In genomic region chr3:16294854-16295253, GRCh38 we compare ENCODE assay signal across 25 cellular contexts. TPM values are rescaled to one million over a fixed set of nuclear protein-coding genes. Genes with fewer than 3 reads are reported as not detected.
DNase-seq lines count a peak whose midpoint lies in the region; ATAC-seq and TF ChIP-seq lines count a peak whose summit lies in the region.
"Had no signal": no experiment of that assay in that cellular context is flagged by ENCODE, and none has a peak within 500 bp of the region (broad histone marks: within the 10 kb centered on the region; RNA-seq: fewer than 3 reads in every experiment).

No MANE protein-coding gene starts in this region.

- no peak overlapping the region for H3K4me3 ChIP-seq in CD8-positive, alpha-beta T cell (ENCODE audit: low read depth, low read length)
- H3K4me3 ChIP-seq: BLaER1, cardiac muscle cell, left lung, PC-9, suprapubic skin had no signal

- peak overlapping the region; percentile 54 for H3K27ac Mint-ChIP-seq in activated CD4-positive, alpha-beta T cell treated with anti-CD3 and anti-CD28 coated beads, Interleukin-2, amount 10 ng/mL, durations not matched to agents 7 days and 5 days
- peak overlapping the region; percentile 90 for H3K27ac Mint-ChIP-seq in CD8-positive, alpha-beta T cell
- peak overlapping the region; percentile 54 for H3K27ac Mint-ChIP-seq in activated T-helper 2 cell treated with anti-CD3 and anti-CD28 coated beads, Interferon-gamma antibody, Interleukin-2, Interleukin-4, amounts not matched to agents 10 μg/mL and 5 μg/mL and 100 μg/mL, durations not matched to agents 14 hours and 24 hours and 36 hours
- peak overlapping the region; percentile 86 to 99 (median 93) for H3K27ac Mint-ChIP-seq in naive thymus-derived CD8-positive, alpha-beta T cell
- H3K27ac Mint-ChIP-seq: dendritic cell treated with granulocyte-macrophage colony-stimulating factor and Interleukin-4, amounts not matched to agents 40 ng/mL and 50 ng/mL, for 4 days had no signal

- H3K4me1 ChIP-seq in CD8-positive, alpha-beta T cell (ENCODE audit: insufficient read depth, low read length), result peaks cover 73% of the 10 kb centered on the region

- ATAC-seq in CD8-positive, alpha-beta T cell, result peak; percentile 32
- peak in 1 of 2 donors; percentile 30 for ATAC-seq in naive thymus-derived CD8-positive, alpha-beta T cell
- ATAC-seq: left lung had no signal

- DNase-seq in activated CD4-positive, alpha-beta T cell treated with anti-CD3 and anti-CD28 coated beads, Interleukin-2, amount 10 ng/mL, durations not matched to agents 7 days and 5 days, result no peak
- no peak for DNase-seq in activated CD4-positive, alpha-beta T cell treated with anti-CD3 and anti-CD28 coated beads, Interleukin-2, amount 50 U/mL, for 1 hour
- DNase-seq in CD8-positive, alpha-beta T cell, result no peak
- DNase-seq in activated T-helper 2 cell treated with anti-CD3 and anti-CD28 coated beads, Interferon-gamma antibody, Interleukin-2, Interleukin-4, amounts not matched to agents 10 μg/mL and 5 μg/mL and 100 μg/mL, durations not matched to agents 14 hours and 24 hours and 36 hours (ENCODE audit: low spot score), result no peak
- no peak for DNase-seq in naive thymus-derived CD8-positive, alpha-beta T cell
- DNase-seq in NCI-H69 (lab: John Stamatoyannopoulos, UW), result no peak
- no peak for DNase-seq in occipital lobe (lab: John Stamatoyannopoulos, UW)
- no peak for DNase-seq in LoVo (ENCODE audit: low spot score)
- DNase-seq: aorta; H9; hypothalamus; KBM-7; left lung; mesendoderm; NCI-H1436; NCI-H2107; NCI-H510A; NK-92 treated with Interleukin-12 subunit alpha and Interleukin-12 subunit beta, amount 100 ng/mL, for 24 hours; nucleus accumbens; PC-9; Right ventricle myocardium superior had no signal

- no peaks in the 10 kb centered on the region for H3K9me3 ChIP-seq in CD8-positive, alpha-beta T cell (ENCODE audit: low read length)
- H3K9me3 ChIP-seq: suprapubic skin had no signal

- peaks cover 6% of the 10 kb centered on the region for H3K36me3 ChIP-seq in CD8-positive, alpha-beta T cell (ENCODE audit: insufficient read depth, low read length)
- H3K36me3 ChIP-seq: cardiac muscle cell had no signal

- H3K4me1 Mint-ChIP-seq in activated CD4-positive, alpha-beta T cell treated with anti-CD3 and anti-CD28 coated beads, Interleukin-2, amount 10 ng/mL, durations not matched to agents 7 days and 5 days, result peaks cover 86% of the 10 kb centered on the region
- H3K4me1 Mint-ChIP-seq in CD8-positive, alpha-beta T cell (ENCODE audit: low read depth), result peaks cover 88% of the 10 kb centered on the region
- H3K4me1 Mint-ChIP-seq in activated T-helper 2 cell treated with anti-CD3 and anti-CD28 coated beads, Interferon-gamma antibody, Interleukin-2, Interleukin-4, amounts not matched to agents 10 μg/mL and 5 μg/mL and 100 μg/mL, durations not matched to agents 14 hours and 24 hours and 36 hours (ENCODE audit: low read depth), result peaks cover 70% of the 10 kb centered on the region
- H3K4me1 Mint-ChIP-seq in naive thymus-derived CD8-positive, alpha-beta T cell, result peaks cover 39 to 94% (median 81%) of the 10 kb centered on the region in 4 donors

- CTCF ChIA-PET in activated CD4-positive, alpha-beta T cell treated with anti-CD3 and anti-CD28 coated beads, Interleukin-2, amount 10 ng/mL, durations not matched to agents 7 days and 5 days (lab: Charles Lee), result interaction anchor here (1.0 to 2.6 kb wide), 8 partner anchors 9 to 27 kb away, joined by 3 to 10 read pairs (median 4); no protein-coding TSS in a partner anchor
- CTCF ChIA-PET in CD8-positive, alpha-beta T cell (lab: Charles Lee), result interaction anchor here (0.8 to 9.8 kb wide), 9 partner anchors 10 to 235 kb away, joined by 3 to 388 read pairs (median 3); no protein-coding TSS in a partner anchor

- H3K27ac ChIP-seq in CD8-positive, alpha-beta T cell (ENCODE audit: low read depth, low read length), result no peak overlapping the region
- H3K27ac ChIP-seq: BLaER1, cardiac muscle cell, left lung, PC-9, suprapubic skin had no signal

- no peak for TF ChIP-seq CTCF in CD8-positive, alpha-beta T cell (IDR thresholded peaks at IDR 0.05)

- peaks cover 87% of the 10 kb centered on the region for H3K36me3 Mint-ChIP-seq in activated CD4-positive, alpha-beta T cell treated with anti-CD3 and anti-CD28 coated beads, Interleukin-2, amount 10 ng/mL, durations not matched to agents 7 days and 5 days (ENCODE audit: low read depth)
- H3K36me3 Mint-ChIP-seq in CD8-positive, alpha-beta T cell, result peaks cover 79% of the 10 kb centered on the region
- H3K36me3 Mint-ChIP-seq in activated T-helper 2 cell treated with anti-CD3 and anti-CD28 coated beads, Interferon-gamma antibody, Interleukin-2, Interleukin-4, amounts not matched to agents 10 μg/mL and 5 μg/mL and 100 μg/mL, durations not matched to agents 14 hours and 24 hours and 36 hours (ENCODE audit: low read depth), result peaks cover 86% of the 10 kb centered on the region
- H3K36me3 Mint-ChIP-seq in naive thymus-derived CD8-positive, alpha-beta T cell, result peaks cover 51 to 77% (median 58%) of the 10 kb centered on the region in 3 donors

- H3K9me3 Mint-ChIP-seq in activated CD4-positive, alpha-beta T cell treated with anti-CD3 and anti-CD28 coated beads, Interleukin-2, amount 10 ng/mL, durations not matched to agents 7 days and 5 days, result peaks cover 30% of the 10 kb centered on the region
- H3K9me3 Mint-ChIP-seq in CD8-positive, alpha-beta T cell, result no peaks in the 10 kb centered on the region
- peaks cover 26% of the 10 kb centered on the region for H3K9me3 Mint-ChIP-seq in activated T-helper 2 cell treated with anti-CD3 and anti-CD28 coated beads, Interferon-gamma antibody, Interleukin-2, Interleukin-4, amounts not matched to agents 10 μg/mL and 5 μg/mL and 100 μg/mL, durations not matched to agents 14 hours and 24 hours and 36 hours
- H3K9me3 Mint-ChIP-seq in naive thymus-derived CD8-positive, alpha-beta T cell, result peaks cover 0 to 16% (median 6%) of the 10 kb centered on the region in 9 donors

- intact Hi-C loops in CD8-positive, alpha-beta T cell (cut with DNase I, micrococcal nuclease), result loop anchor here in 1 of 2 experiments (10.0 kb wide), 1 partner anchor 940 kb away; no protein-coding TSS in a partner anchor
- intact Hi-C loops in activated T-helper 2 cell treated with anti-CD3 and anti-CD28 coated beads, Interferon-gamma antibody, Interleukin-2, Interleukin-4, amounts not matched to agents 10 μg/mL and 5 μg/mL and 100 μg/mL, durations not matched to agents 14 hours and 24 hours and 36 hours (cut with micrococcal nuclease), result loop anchor here (10.0 kb wide), 2 partner anchors 530 to 860 kb away; no protein-coding TSS in a partner anchor

- H3K27me3 Mint-ChIP-seq in activated CD4-positive, alpha-beta T cell treated with anti-CD3 and anti-CD28 coated beads, Interleukin-2, amount 10 ng/mL, durations not matched to agents 7 days and 5 days, result no peaks in the 10 kb centered on the region
- H3K27me3 Mint-ChIP-seq in CD8-positive, alpha-beta T cell (ENCODE audit: low read depth), result no peaks in the 10 kb centered on the region
- H3K27me3 Mint-ChIP-seq in activated T-helper 2 cell treated with anti-CD3 and anti-CD28 coated beads, Interferon-gamma antibody, Interleukin-2, Interleukin-4, amounts not matched to agents 10 μg/mL and 5 μg/mL and 100 μg/mL, durations not matched to agents 14 hours and 24 hours and 36 hours (ENCODE audit: low read depth), result no peaks in the 10 kb centered on the region
- no peaks in the 10 kb centered on the region for H3K27me3 Mint-ChIP-seq in naive thymus-derived CD8-positive, alpha-beta T cell
- H3K27me3 Mint-ChIP-seq: dendritic cell treated with granulocyte-macrophage colony-stimulating factor and Interleukin-4, amounts not matched to agents 40 ng/mL and 50 ng/mL, for 4 days had no signal

- peak overlapping the region; percentile 37 for H3K4me3 Mint-ChIP-seq in activated CD4-positive, alpha-beta T cell treated with anti-CD3 and anti-CD28 coated beads, Interleukin-2, amount 10 ng/mL, durations not matched to agents 7 days and 5 days
- H3K4me3 Mint-ChIP-seq in CD8-positive, alpha-beta T cell, result peak overlapping the region; percentile 72
- H3K4me3 Mint-ChIP-seq in activated T-helper 2 cell treated with anti-CD3 and anti-CD28 coated beads, Interferon-gamma antibody, Interleukin-2, Interleukin-4, amounts not matched to agents 10 μg/mL and 5 μg/mL and 100 μg/mL, durations not matched to agents 14 hours and 24 hours and 36 hours (ENCODE audit: low read depth), result peak overlapping the region; percentile 40
- peak overlapping the region; percentile 62 to 100 (median 75) for H3K4me3 Mint-ChIP-seq in naive thymus-derived CD8-positive, alpha-beta T cell
- H3K4me3 Mint-ChIP-seq: dendritic cell treated with granulocyte-macrophage colony-stimulating factor and Interleukin-4, amounts not matched to agents 40 ng/mL and 50 ng/mL, for 4 days; H9 had no signal

- no peaks in the 10 kb centered on the region for H3K27me3 ChIP-seq in CD8-positive, alpha-beta T cell (ENCODE audit: insufficient read depth, low read length)
- H3K27me3 ChIP-seq: BLaER1, cardiac muscle cell, left lung, suprapubic skin had no signal

- POLR2A ChIA-PET in activated CD4-positive, alpha-beta T cell treated with anti-CD3 and anti-CD28 coated beads, Interleukin-2, amount 10 ng/mL, durations not matched to agents 7 days and 5 days (lab: Charles Lee), result interaction anchor here (0.7 to 1.2 kb wide), 2 partner anchors 10 to 850 kb away, joined by 3 to 4 read pairs; no protein-coding TSS in a partner anchor
- POLR2A ChIA-PET in CD8-positive, alpha-beta T cell (lab: Charles Lee), result interaction anchor here (0.8 to 2.6 kb wide), 11 partner anchors 8 to 221 kb away, joined by 3 to 14 read pairs (median 6); partner anchors contain the start of genes DPH3 and OXNAD1
- POLR2A ChIA-PET in naive thymus-derived CD8-positive, alpha-beta T cell (lab: Charles Lee), result interaction anchor here (0.6 to 9.8 kb wide), 6 partner anchors 9 to 217 kb away, joined by 3 to 304 read pairs (median 12); no protein-coding TSS in a partner anchor

RNA-seq across cellular contexts. Expression of gene OXNAD1, which starts 29.8 kb away (rescaled TPM):
- total RNA-seq in activated CD4-positive, alpha-beta T cell treated with anti-CD3 and anti-CD28 coated beads, Interleukin-2, amount 10 ng/mL, durations not matched to agents 7 days and 5 days, result 10 to 100 TPM; 64.0 to 70.4 TPM
- total RNA-seq in CD8-positive, alpha-beta T cell, result 100 to 1,000 TPM; 156 TPM
- total RNA-seq in activated T-helper 2 cell treated with anti-CD3 and anti-CD28 coated beads, Interferon-gamma antibody, Interleukin-2, Interleukin-4, amounts not matched to agents 10 μg/mL and 5 μg/mL and 100 μg/mL, durations not matched to agents 14 hours and 24 hours and 36 hours, result 18.7 and 20.5 TPM in 2 replicates
- total RNA-seq in naive thymus-derived CD8-positive, alpha-beta T cell, result 100 to 1,000 TPM; 128 to 132 TPM
- 100 to 1,000 TPM; 106 to 190 (median 168) TPM for polyA plus RNA-seq in naive thymus-derived CD8-positive, alpha-beta T cell
- total RNA-seq in occipital lobe, result 16.4 TPM

RNA-seq across cellular contexts. Expression of gene DPH3, which starts 30.1 kb away (rescaled TPM):
- total RNA-seq in activated CD4-positive, alpha-beta T cell treated with anti-CD3 and anti-CD28 coated beads, Interleukin-2, amount 10 ng/mL, durations not matched to agents 7 days and 5 days, result 10 to 100 TPM; 12.6 to 14.4 TPM
- total RNA-seq in CD8-positive, alpha-beta T cell, result 10 to 100 TPM in 1 of 2 experiments, 1 to 10 TPM in 1; 9.7 to 13.9 TPM
- 22.7 and 23.1 TPM in 2 replicates for total RNA-seq in activated T-helper 2 cell treated with anti-CD3 and anti-CD28 coated beads, Interferon-gamma antibody, Interleukin-2, Interleukin-4, amounts not matched to agents 10 μg/mL and 5 μg/mL and 100 μg/mL, durations not matched to agents 14 hours and 24 hours and 36 hours
- 10 to 100 TPM; 16.6 to 17.2 TPM for total RNA-seq in naive thymus-derived CD8-positive, alpha-beta T cell
- polyA plus RNA-seq in naive thymus-derived CD8-positive, alpha-beta T cell, result 10 to 100 TPM; 16.7 to 20.9 (median 18.6) TPM
- 18.7 TPM for total RNA-seq in occipital lobe
